ENCODE assay signal across 9 cellular contexts in the genomic region with DNA sequence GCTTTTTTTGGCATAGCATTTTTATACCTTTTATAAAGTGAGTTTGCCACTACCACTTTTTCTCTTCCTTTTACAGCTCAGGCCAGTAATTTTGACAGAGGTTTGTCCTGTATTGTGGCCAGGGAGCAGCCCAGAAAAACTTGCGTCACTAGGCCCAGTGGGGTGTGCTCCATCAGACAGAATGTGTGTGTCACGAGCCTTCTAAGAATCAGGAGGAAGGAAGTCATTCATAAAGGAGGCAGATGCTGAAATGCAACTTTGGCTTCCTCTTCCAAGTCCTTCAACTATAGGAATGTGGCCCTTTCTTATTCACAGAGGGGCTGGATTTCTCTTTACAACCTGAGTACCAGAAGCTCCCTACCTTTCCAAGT. TPM values are rescaled to one million over a fixed set of nuclear protein-coding genes. Genes with fewer than 3 reads are reported as not detected.
DNase-seq lines count a peak whose midpoint lies in the region; ATAC-seq and TF ChIP-seq lines count a peak whose summit lies in the region.
"Had no signal": no experiment of that assay in that cellular context is flagged by ENCODE, and none has a peak within 500 bp of the region (broad histone marks: within the 10 kb centered on the region; RNA-seq: fewer than 3 reads in every experiment).

No MANE protein-coding gene starts in this region.

- CTCF ChIA-PET in IMR-90 (lab: Yijun Ruan, JAX): interaction anchor here (0.6 kb wide), 1 partner anchor 40 kb away, joined by 3 read pairs; no protein-coding TSS in a partner anchor

- no peak overlapping the region for H3K18ac ChIP-seq in IMR-90 (ENCODE audit: low read depth, low read length)

- no peak overlapping the region for H3K9ac ChIP-seq in IMR-90 (ENCODE audit: low read depth, low read length)

- H2BK15ac ChIP-seq in IMR-90 (ENCODE audit: low read depth, low read length): no peak overlapping the region

- no peak overlapping the region for H2BK20ac ChIP-seq in IMR-90 (ENCODE audit: low read depth, low read length)

- H4K20me1 ChIP-seq in IMR-90 (ENCODE audit: insufficient read depth, low read length): peaks cover 10% of the 10 kb centered on the region; the same call in 1 of the 2 replicates

- H2AK9ac ChIP-seq in IMR-90 (replicated peaks; ENCODE audit: low read depth, low read length, poor library complexity): no peak overlapping the region

- no peak overlapping the region for H2BK120ac ChIP-seq in IMR-90 (ENCODE audit: low read depth, low read length)

- no peak overlapping the region for H2AFZ ChIP-seq in IMR-90 (replicated peaks; ENCODE audit: low read length, poor library complexity)

- no peak for TF ChIP-seq POLR2A in IMR-90 (IDR thresholded peaks at IDR 0.05; ENCODE audit: low read depth, low read length)

- dilution Hi-C loops in IMR-90 (cut with HindIII; ENCODE audit: low sequenced_read_pairs, unreplicated experiment): no loop called here

- H3K4me2 ChIP-seq in IMR-90 (ENCODE audit: low read depth, low read length): no peak overlapping the region

- peaks cover 53% of the 10 kb centered on the region for H3K36me3 ChIP-seq in IMR-90 (ENCODE audit: control insufficient read depth, insufficient read depth, low read length)
- peaks cover 45 to 53% of the 10 kb centered on the region in 2 donors for H3K36me3 ChIP-seq in ascending aorta
- peaks cover 25 to 46% of the 10 kb centered on the region in 2 donors for H3K36me3 ChIP-seq in lung (ENCODE audit: control insufficient read depth in 2 of 2, insufficient read depth in 2 of 2, low read length in 2 of 2)

- H2AK5ac ChIP-seq in IMR-90 (ENCODE audit: low read depth, low read length): no peak overlapping the region

- H3K4me3 ChIP-seq in IMR-90 (ENCODE audit: insufficient read depth, low read depth, low read length) (no peak overlapping the region), ascending aorta (no peak overlapping the region), lung (no peak overlapping the region)

- H3K27me3 ChIP-seq in IMR-90 (ENCODE audit: control insufficient read depth, insufficient read depth, low read length): no peaks in the 10 kb centered on the region
- no peaks in the 10 kb centered on the region for H3K27me3 ChIP-seq in ascending aorta
- H3K27me3 ChIP-seq in lung (ENCODE audit: control insufficient read depth, insufficient read depth): no peaks in the 10 kb centered on the region

- H3K9me3 ChIP-seq in IMR-90 (ENCODE audit: control insufficient read depth, insufficient read depth, low read length) (no peaks in the 10 kb centered on the region), ascending aorta (no peaks in the 10 kb centered on the region), lung (ENCODE audit: control insufficient read depth in 2 of 2, insufficient read depth in 1 of 2, low read length in 1 of 2) (peaks cover 0 to 1% of the 10 kb centered on the region in 2 donors)

- peak; percentile 42 for DNase-seq in IMR-90
- peak; percentile 29 to 73 for DNase-seq in ascending aorta (ENCODE audit: low spot score in 2 of 2)
- peak; percentile 51 for DNase-seq in lung (ENCODE audit: low spot score)
- DNase-seq in DMS114 treated with DMSO at 0.1 percent for 48 hours (lab: John Stamatoyannopoulos, UW; ENCODE audit: unreplicated experiment): no peak
- no peak for DNase-seq in retina
- DNase-seq: activated gamma-delta T cell treated with Interleukin-2 at 50 U/mL for 16 hours had no signal

- H3K4ac ChIP-seq in IMR-90 (ENCODE audit: low read depth, low read length): no peak overlapping the region

- no peak overlapping the region for H3K23ac ChIP-seq in IMR-90 (ENCODE audit: low read depth, low read length)

- POLR2A ChIA-PET in IMR-90 (lab: Charles Lee; ENCODE audit: unreplicated experiment): no interaction called here

- H3K27ac ChIP-seq in 22Rv1 (peak overlapping the region; percentile 32), IMR-90 (ENCODE audit: insufficient read depth, low read length) (no peak overlapping the region), ascending aorta (no peak overlapping the region), lung (ENCODE audit: low read depth in 1 of 2, low read length in 1 of 2) (peak overlapping the region in 1 of 2 donors; percentile 54)

- no CpG with 5 or more reads among the region's 2 CpGs for WGBS in IMR-90 (ENCODE audit: extremely low coverage in 2 of 2, insufficient read length in 1 of 2), 2 experiments
- 22 to 45% methylated on average over 2 of the region's 2 CpGs for WGBS in lung, 2 donors

- ATAC-seq in IMR-90 (ENCODE audit: low read depth) (no peak), lung (ENCODE audit: insufficient read depth, low FRiP score) (peak; percentile 54), GM18498 (IDR thresholded peaks at IDR 0.05; ENCODE audit: unreplicated experiment) (no peak), GM19467 (IDR thresholded peaks at IDR 0.05; ENCODE audit: unreplicated experiment) (no peak)

- H2BK5ac ChIP-seq in IMR-90 (ENCODE audit: low read depth, low read length, poor library complexity, severe bottlenecking): no peak overlapping the region

- no peak overlapping the region for H4K8ac ChIP-seq in IMR-90 (ENCODE audit: low read depth in 2 of 2, low read length in 2 of 2)

- intact Hi-C loops in IMR-90 (cut with micrococcal nuclease) (no loop called here), ascending aorta (cut with DNase I) (no loop called here)

- TF ChIP-seq CTCF in 22Rv1 (IDR thresholded peaks at IDR 0.05) (no peak), IMR-90 (conservative IDR thresholded peaks at IDR 0.05; ENCODE audit: low read depth, low read length) (no peak), ascending aorta (IDR thresholded peaks at IDR 0.05) (no peak), lung (IDR thresholded peaks at IDR 0.05; ENCODE audit: control extremely low read depth, extremely low read depth) (no peak)

- peaks cover 0 to 19% of the 10 kb centered on the region in 2 experiments; a peak in 3 of 4 replicates for H3K79me1 ChIP-seq in IMR-90 (ENCODE audit: low read depth in 1 of 2, low read length in 2 of 2)

- BruUV-seq in IMR-90 (replicated peaks; lab: Mats Ljungman, UMichigan): no TSS peak

- H3K14ac ChIP-seq in IMR-90 (replicated peaks; ENCODE audit: low read depth, low read length): no peak overlapping the region

- H4K5ac ChIP-seq in IMR-90 (ENCODE audit: low read depth, low read length): no peak overlapping the region

- no peak overlapping the region for H3K56ac ChIP-seq in IMR-90 (ENCODE audit: extremely low read depth, insufficient read depth, low read length)

- TF ChIP-seq RAD21 in IMR-90 (IDR thresholded peaks at IDR 0.05; ENCODE audit: low read length): no peak

- H4K91ac ChIP-seq in IMR-90 (ENCODE audit: insufficient read depth, low read depth, low read length): no peak overlapping the region

- H3K4me1 ChIP-seq in IMR-90 (ENCODE audit: control insufficient read depth, insufficient read depth, low read length) (peaks cover 6% of the 10 kb centered on the region; the same call in 1 of the 2 replicates), ascending aorta (no peaks in the 10 kb centered on the region), lung (ENCODE audit: control insufficient read depth in 2 of 2, insufficient read depth in 2 of 2, low read length in 2 of 2) (peaks cover 0 to 4% of the 10 kb centered on the region in 2 donors)

- H3K9me1 ChIP-seq in IMR-90 (ENCODE audit: insufficient read depth, low read length): peaks cover 9% of the 10 kb centered on the region

- in situ Hi-C loops in IMR-90 (cut with MboI; ENCODE audit: low sequenced_read_pairs): no loop called here

TF ChIP-seq in IMR-90, 13 proteins besides CTCF, POLR2A, EP300 and RAD21:
- TF ChIP-seq CEBPB (IDR thresholded peaks at IDR 0.05; ENCODE audit: low read depth, low read length) (0 out of 2 replicates have a peak, but pooled peaks have one; percentile 3), SMC3 (IDR thresholded peaks at IDR 0.05; ENCODE audit: low read depth, low read length) (no peak), FOS (IDR thresholded peaks at IDR 0.05; ENCODE audit: low read depth, low read length) (no peak)
- TF ChIP-seq, protein P1, sequence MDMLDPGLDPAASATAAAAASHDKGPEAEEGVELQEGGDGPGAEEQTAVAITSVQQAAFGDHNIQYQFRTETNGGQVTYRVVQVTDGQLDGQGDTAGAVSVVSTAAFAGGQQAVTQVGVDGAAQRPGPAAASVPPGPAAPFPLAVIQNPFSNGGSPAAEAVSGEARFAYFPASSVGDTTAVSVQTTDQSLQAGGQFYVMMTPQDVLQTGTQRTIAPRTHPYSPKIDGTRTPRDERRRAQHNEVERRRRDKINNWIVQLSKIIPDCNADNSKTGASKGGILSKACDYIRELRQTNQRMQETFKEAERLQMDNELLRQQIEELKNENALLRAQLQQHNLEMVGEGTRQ (IDR thresholded peaks at IDR 0.05; ENCODE audit: low read depth, low read length): no peak
TF ChIP-seq in IMR-90: peak in this region for 1.

RNA-seq across cellular contexts. Expression of a gene that starts 10.1 kb away (rescaled TPM):
- total RNA-seq in IMR-90 (2012; rRNA removed) (32.6 and 35.0 TPM in 2 replicates), ascending aorta (39.2 TPM), lung (10 to 100 TPM; 22.1 to 51.8 TPM)
- polyA plus RNA-seq in IMR-90 (2012; rRNA removed) (47.6 and 49.6 TPM in 2 replicates), lung (10 to 100 TPM; 27.3 to 47.0 TPM)
- polyA plus RNA-seq in IMR-90 (2012; cell fraction: cytosol; rRNA removed): 31.2 and 45.6 TPM in 2 replicates
- 64.2 and 73.1 TPM in 2 replicates for polyA plus RNA-seq in IMR-90 (2012; cell fraction: nucleus; rRNA removed; ENCODE audit: low replicate concordance)

Comparison
In these comparisons a context has a peak if more than half of its experiments do, and no peak if none do; other contexts are left out.
1. DNase-seq: peak in IMR-90 (single experiment), ascending aorta (2 of 2) and lung (single experiment); none in DMS114 treated with DMSO at 0.1 percent for 48 hours (single experiment) and retina (single experiment).